ENCODE assay signal across 18 cellular contexts in genomic region chr6:20172842-20173456, GRCh38. TPM values are rescaled to one million over a fixed set of nuclear protein-coding genes. Genes with fewer than 3 reads are reported as not detected.
DNase-seq lines count a peak whose midpoint lies in the region; ATAC-seq and TF ChIP-seq lines count a peak whose summit lies in the region.
"Had no signal": no experiment of that assay in that cellular context is flagged by ENCODE, and none has a peak within 500 bp of the region (broad histone marks: within the 10 kb centered on the region; RNA-seq: fewer than 3 reads in every experiment).

No MANE protein-coding gene starts in this region.

- TF ChIP-seq POLR2A in adrenal gland (IDR thresholded peaks at IDR 0.05): no peak

- no peaks in the 10 kb centered on the region for H3K36me3 ChIP-seq in CD4-positive, alpha-beta memory T cell (ENCODE audit: insufficient read depth, low read length)
- H3K36me3 ChIP-seq in adrenal gland (replicated peaks in 1 of 2): no peaks in the 10 kb centered on the region
- H3K36me3 ChIP-seq: SJSA1 had no signal

- H3K36me3 Mint-ChIP-seq in activated naive CD4-positive, alpha-beta T cell treated with anti-CD3 and anti-CD28 coated beads for 36 hours (ENCODE audit: low read depth): no peaks in the 10 kb centered on the region
- H3K36me3 Mint-ChIP-seq in CD4-positive, alpha-beta memory T cell: peaks cover 2 to 7% of the 10 kb centered on the region in 2 donors
- H3K36me3 Mint-ChIP-seq in nephron progenitor cell (ENCODE audit: low read depth): no peaks in the 10 kb centered on the region

- 90 to 97% (median 94%) methylated on average over 3 of the region's 3 CpGs for WGBS in adrenal gland, 4 donors

- H3K27me3 ChIP-seq in CD4-positive, alpha-beta memory T cell (ENCODE audit: insufficient read depth, low read length): no peaks in the 10 kb centered on the region
- no peaks in the 10 kb centered on the region for H3K27me3 ChIP-seq in adrenal gland
- H3K27me3 ChIP-seq: SJSA1 had no signal

- H3K4me3 ChIP-seq in CD4-positive, alpha-beta memory T cell (ENCODE audit: low read length in 2 of 2): no peak overlapping the region
- H3K4me3 ChIP-seq in adrenal gland: no peak overlapping the region
- H3K4me3 ChIP-seq: A549, GM23338, SJSA1 had no signal

- H3K27ac Mint-ChIP-seq in activated naive CD4-positive, alpha-beta T cell treated with anti-CD3 and anti-CD28 coated beads for 36 hours: no peak overlapping the region
- H3K27ac Mint-ChIP-seq in CD4-positive, alpha-beta memory T cell: peak overlapping the region in 4 of 7 donors; percentile 3 to 85 (median 78)
- H3K27ac Mint-ChIP-seq in nephron progenitor cell: peak overlapping the region; percentile 14
- H3K27ac Mint-ChIP-seq: GM23338 had no signal

- DNase-seq in activated naive CD4-positive, alpha-beta T cell treated with anti-CD3 and anti-CD28 coated beads for 36 hours: peak; percentile 4
- DNase-seq in activated naive CD4-positive, alpha-beta T cell (lab: John Stamatoyannopoulos, UW): no peak
- DNase-seq in CD4-positive, alpha-beta memory T cell: no peak
- peak; percentile 90 for DNase-seq in SK-MEL-5 (ENCODE audit: low read depth, low spot score)
- no peak for DNase-seq in nephron progenitor cell
- no peak for DNase-seq in adrenal gland
- DNase-seq in cardiac septum (ENCODE audit: low spot score): no peak
- DNase-seq: DMS79, NCI-H1436 treated with DMSO at 0.1 percent for 48 hours, NCI-H2081, NCI-H510A, NCI-H82 had no signal

- no peaks in the 10 kb centered on the region for H3K27me3 Mint-ChIP-seq in activated naive CD4-positive, alpha-beta T cell treated with anti-CD3 and anti-CD28 coated beads for 36 hours (ENCODE audit: low read depth)
- H3K27me3 Mint-ChIP-seq in CD4-positive, alpha-beta memory T cell: no peaks in the 10 kb centered on the region
- H3K27me3 Mint-ChIP-seq in nephron progenitor cell (ENCODE audit: low read depth, poor library complexity): no peaks in the 10 kb centered on the region
- H3K27me3 Mint-ChIP-seq: CD4-positive, CD25-positive, alpha-beta regulatory T cell had no signal

- TF ChIP-seq CTCF in nephron progenitor cell (IDR thresholded peaks at IDR 0.05) (no peak), adrenal gland (IDR thresholded peaks at IDR 0.05) (no peak)

- no peak for ATAC-seq in HG03520 (IDR thresholded peaks at IDR 0.05; ENCODE audit: unreplicated experiment)
- ATAC-seq: A549, GM23338, HCT116 had no signal

- POLR2A ChIA-PET in CD4-positive, alpha-beta memory T cell (lab: Charles Lee; ENCODE audit: partially characterized antibody): no interaction called here

- no peaks in the 10 kb centered on the region for H3K9me3 Mint-ChIP-seq in activated naive CD4-positive, alpha-beta T cell treated with anti-CD3 and anti-CD28 coated beads for 36 hours
- no peaks in the 10 kb centered on the region for H3K9me3 Mint-ChIP-seq in CD4-positive, alpha-beta memory T cell
- no peaks in the 10 kb centered on the region for H3K9me3 Mint-ChIP-seq in nephron progenitor cell
- H3K9me3 Mint-ChIP-seq: CD4-positive, CD25-positive, alpha-beta regulatory T cell; GM23338 had no signal

- H3K4me1 ChIP-seq in CD4-positive, alpha-beta memory T cell (ENCODE audit: insufficient read depth, low read length): peaks cover 19% of the 10 kb centered on the region
- peaks cover 0 to 10% of the 10 kb centered on the region in 2 donors for H3K4me1 ChIP-seq in adrenal gland (replicated peaks in 1 of 2)
- H3K4me1 ChIP-seq: A549, SJSA1 had no signal

- peaks cover 23% of the 10 kb centered on the region for H3K4me1 Mint-ChIP-seq in activated naive CD4-positive, alpha-beta T cell treated with anti-CD3 and anti-CD28 coated beads for 36 hours (ENCODE audit: low read depth)
- H3K4me1 Mint-ChIP-seq in CD4-positive, alpha-beta memory T cell: peaks cover 32 to 43% (median 35%) of the 10 kb centered on the region in 4 donors
- no peaks in the 10 kb centered on the region for H3K4me1 Mint-ChIP-seq in nephron progenitor cell

- CTCF ChIA-PET in activated naive CD4-positive, alpha-beta T cell treated with anti-CD3 and anti-CD28 coated beads for 36 hours (lab: Charles Lee): no interaction called here
- CTCF ChIA-PET in CD4-positive, alpha-beta memory T cell (lab: Charles Lee; ENCODE audit: partially characterized antibody): no interaction called here

- no peaks in the 10 kb centered on the region for H3K9me3 ChIP-seq in CD4-positive, alpha-beta memory T cell (ENCODE audit: control insufficient read depth in 1 of 2, low read length in 2 of 2)
- no peaks in the 10 kb centered on the region for H3K9me3 ChIP-seq in adrenal gland (replicated peaks in 1 of 3)
- H3K9me3 ChIP-seq: A549, SJSA1 had no signal

- intact Hi-C loops in activated naive CD4-positive, alpha-beta T cell treated with anti-CD3 and anti-CD28 coated beads for 36 hours (cut with micrococcal nuclease): loop anchor here (5.0 kb wide), 1 partner anchor 39 kb away; the partner anchor contains the start of gene MBOAT1
- intact Hi-C loops in CD4-positive, alpha-beta memory T cell (cut with micrococcal nuclease): no loop called here
- intact Hi-C loops in adrenal gland (cut with DNase I): no loop called here
- intact Hi-C loops in cardiac septum (cut with DNase I): no loop called here

- H3K27ac ChIP-seq in CD4-positive, alpha-beta memory T cell (ENCODE audit: low read depth, low read length): no peak overlapping the region
- no peak overlapping the region for H3K27ac ChIP-seq in adrenal gland
- H3K27ac ChIP-seq: A549, SJSA1 had no signal

- in situ Hi-C loops in SK-MEL-5 (cut with HindIII; ENCODE audit: low pct_unique_long_range_greater_than_20kb, low sequenced_read_pairs): no loop called here

- no peak overlapping the region for H3K4me3 Mint-ChIP-seq in activated naive CD4-positive, alpha-beta T cell treated with anti-CD3 and anti-CD28 coated beads for 36 hours
- peak overlapping the region in 1 of 8 donors; percentile 6 for H3K4me3 Mint-ChIP-seq in CD4-positive, alpha-beta memory T cell
- no peak overlapping the region for H3K4me3 Mint-ChIP-seq in nephron progenitor cell
- H3K4me3 Mint-ChIP-seq: GM23338 had no signal

RNA-seq across cellular contexts. Expression of gene MBOAT1, which starts 39.3 kb away (rescaled TPM):
- total RNA-seq in activated naive CD4-positive, alpha-beta T cell treated with anti-CD3 and anti-CD28 coated beads for 36 hours: 1 to 10 TPM; 6.3 to 7.3 TPM
- 10 to 100 TPM; 21.3 to 24.6 TPM for total RNA-seq in CD4-positive, alpha-beta memory T cell
- 1 to 10 TPM in 1 of 2 donors, under 1 TPM in 1; 0.49 to 3.8 TPM for polyA plus RNA-seq in CD4-positive, alpha-beta memory T cell
- 27.8 and 30.2 TPM in 2 replicates for total RNA-seq in SK-MEL-5 (2014; rRNA removed; shearing (Covaris generic))
- polyA plus RNA-seq in SK-MEL-5 (2015; cell fraction: cytosol; rRNA removed): 7.5 and 8.3 TPM in 2 replicates
- 36.8 TPM in 2 replicates for polyA plus RNA-seq in SK-MEL-5 (2015; cell fraction: nucleus; rRNA removed)
- total RNA-seq in adrenal gland: 10 to 100 TPM in 2 of 8 donors, 1 to 10 TPM in 6; 1.5 to 11.2 (median 9.1) TPM
- polyA plus RNA-seq in adrenal gland: 1 to 10 TPM; 1.6 to 2.2 (median 2.0) TPM
- total RNA-seq in cardiac septum: 2.4 TPM

Comparison
In these comparisons a context has a peak if more than half of its experiments do, and no peak if none do; other contexts are left out.
1. DNase-seq: peak in activated naive CD4-positive, alpha-beta T cell treated with anti-CD3 and anti-CD28 coated beads for 36 hours (single experiment) and SK-MEL-5 (single experiment); none in activated naive CD4-positive, alpha-beta T cell (0 of 4), CD4-positive, alpha-beta memory T cell (0 of 5), nephron progenitor cell (single experiment), adrenal gland (0 of 7) and cardiac septum (single experiment).